In genomic region chr1:118914379-118915161, GRCh38 we compare ENCODE assay signal across 1 cellular context.
TF ChIP-seq lines count a peak whose summit lies in the region.

No MANE protein-coding gene starts in this region.

TF ChIP-seq in HepG2, 621 proteins besides CTCF, POLR2A, EP300 and RAD21 (continued from another document and continues in another):
- TF ChIP-seq ZNF652 (CRISPR knock-in tag; IDR thresholded peaks at IDR 0.05; ENCODE audit: borderline replicate concordance, low read depth): no peak
- TF ChIP-seq SIX1 (CRISPR knock-in tag; IDR thresholded peaks at IDR 0.05; ENCODE audit: borderline replicate concordance): no peak
- TF ChIP-seq PLRG1 (conservative IDR thresholded peaks at IDR 0.05): no peak
- TF ChIP-seq, protein P1, sequence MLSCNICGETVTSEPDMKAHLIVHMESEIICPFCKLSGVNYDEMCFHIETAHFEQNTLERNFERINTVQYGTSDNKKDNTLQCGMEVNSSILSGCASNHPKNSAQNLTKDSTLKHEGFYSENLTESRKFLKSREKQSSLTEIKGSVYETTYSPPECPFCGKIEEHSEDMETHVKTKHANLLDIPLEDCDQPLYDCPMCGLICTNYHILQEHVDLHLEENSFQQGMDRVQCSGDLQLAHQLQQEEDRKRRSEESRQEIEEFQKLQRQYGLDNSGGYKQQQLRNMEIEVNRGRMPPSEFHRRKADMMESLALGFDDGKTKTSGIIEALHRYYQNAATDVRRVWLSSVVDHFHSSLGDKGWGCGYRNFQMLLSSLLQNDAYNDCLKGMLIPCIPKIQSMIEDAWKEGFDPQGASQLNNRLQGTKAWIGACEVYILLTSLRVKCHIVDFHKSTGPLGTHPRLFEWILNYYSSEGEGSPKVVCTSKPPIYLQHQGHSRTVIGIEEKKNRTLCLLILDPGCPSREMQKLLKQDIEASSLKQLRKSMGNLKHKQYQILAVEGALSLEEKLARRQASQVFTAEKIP (CRISPR knock-in tag; IDR thresholded peaks at IDR 0.05; ENCODE audit: borderline replicate concordance): no peak
- TF ChIP-seq ZC3H4 (CRISPR knock-in tag; IDR thresholded peaks at IDR 0.05; ENCODE audit: borderline replicate concordance): no peak
- no peak for TF ChIP-seq ZNF761 (CRISPR knock-in tag; conservative IDR thresholded peaks at IDR 0.05)
- TF ChIP-seq HOXA5 (CRISPR knock-in tag; IDR thresholded peaks at IDR 0.05): 0 out of 2 replicates have a peak, but pooled peaks have one; percentile 2
- TF ChIP-seq IKZF4 (CRISPR knock-in tag; IDR thresholded peaks at IDR 0.05; ENCODE audit: borderline replicate concordance, low read depth, not compliant biosample characterization): no peak
- no peak for TF ChIP-seq CHD2 (IDR thresholded peaks at IDR 0.05; ENCODE audit: low read depth, low read length)
- TF ChIP-seq, protein P2, sequence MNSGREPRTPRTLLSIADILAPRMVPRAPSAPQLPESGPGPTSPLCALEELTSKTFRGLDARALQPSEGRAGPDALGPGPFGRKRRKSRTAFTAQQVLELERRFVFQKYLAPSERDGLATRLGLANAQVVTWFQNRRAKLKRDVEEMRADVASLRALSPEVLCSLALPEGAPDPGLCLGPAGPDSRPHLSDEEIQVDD (CRISPR knock-in tag; IDR thresholded peaks at IDR 0.05; ENCODE audit: borderline replicate concordance): no peak
- TF ChIP-seq ZFY (CRISPR knock-in tag; IDR thresholded peaks at IDR 0.05): no peak
- TF ChIP-seq ZBTB20 (CRISPR knock-in tag; IDR thresholded peaks at IDR 0.05; ENCODE audit: borderline replicate concordance, low read depth): peak; percentile 50; the same call in 1 of the 2 replicates
- no peak for TF ChIP-seq ELF1 (CRISPR knock-in tag; IDR thresholded peaks at IDR 0.05)
- no peak for TF ChIP-seq ZNF20 (CRISPR knock-in tag; IDR thresholded peaks at IDR 0.05)
- no peak for TF ChIP-seq LCORL (IDR thresholded peaks at IDR 0.05)
- TF ChIP-seq LCORL (CRISPR knock-in tag; IDR thresholded peaks at IDR 0.05): no peak; the same call in 1 of the 2 replicates
- TF ChIP-seq, protein P3, sequence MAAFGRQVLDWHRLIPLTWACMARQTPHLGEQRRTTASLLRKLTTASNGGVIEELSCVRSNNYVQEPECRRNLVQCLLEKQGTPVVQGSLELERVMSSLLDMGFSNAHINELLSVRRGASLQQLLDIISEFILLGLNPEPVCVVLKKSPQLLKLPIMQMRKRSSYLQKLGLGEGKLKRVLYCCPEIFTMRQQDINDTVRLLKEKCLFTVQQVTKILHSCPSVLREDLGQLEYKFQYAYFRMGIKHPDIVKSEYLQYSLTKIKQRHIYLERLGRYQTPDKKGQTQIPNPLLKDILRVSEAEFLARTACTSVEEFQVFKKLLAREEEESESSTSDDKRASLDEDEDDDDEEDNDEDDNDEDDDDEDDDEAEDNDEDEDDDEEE (CRISPR knock-in tag; IDR thresholded peaks at IDR 0.05): no peak
- TF ChIP-seq KDM6A (CRISPR knock-in tag; IDR thresholded peaks at IDR 0.05; ENCODE audit: low read depth): 0 out of 2 replicates have a peak, but pooled peaks have one; percentile 20
- TF ChIP-seq U2AF1 (optimal IDR thresholded peaks at IDR 0.05; ENCODE audit: low read depth, low read length): no peak
- TF ChIP-seq HMGA1 (CRISPR knock-in tag; conservative IDR thresholded peaks at IDR 0.05): no peak
- no peak for TF ChIP-seq ZNF75D (CRISPR knock-in tag; IDR thresholded peaks at IDR 0.05; ENCODE audit: borderline replicate concordance)
- TF ChIP-seq RORA (CRISPR knock-in tag; IDR thresholded peaks at IDR 0.05): no peak
- TF ChIP-seq, protein P4, sequence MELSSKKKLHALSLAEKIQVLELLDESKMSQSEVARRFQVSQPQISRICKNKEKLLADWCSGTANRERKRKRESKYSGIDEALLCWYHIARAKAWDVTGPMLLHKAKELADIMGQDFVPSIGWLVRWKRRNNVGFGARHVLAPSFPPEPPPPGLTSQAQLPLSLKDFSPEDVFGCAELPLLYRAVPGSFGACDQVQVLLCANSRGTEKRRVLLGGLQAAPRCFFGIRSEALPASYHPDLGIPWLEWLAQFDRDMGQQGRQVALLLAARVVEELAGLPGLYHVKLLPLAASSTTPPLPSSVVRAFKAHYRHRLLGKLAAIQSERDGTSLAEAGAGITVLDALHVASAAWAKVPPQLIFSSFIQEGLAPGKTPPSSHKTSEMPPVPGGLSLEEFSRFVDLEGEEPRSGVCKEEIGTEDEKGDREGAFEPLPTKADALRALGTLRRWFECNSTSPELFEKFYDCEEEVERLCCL (CRISPR knock-in tag; IDR thresholded peaks at IDR 0.05; ENCODE audit: borderline replicate concordance): no peak
- TF ChIP-seq, protein P5, sequence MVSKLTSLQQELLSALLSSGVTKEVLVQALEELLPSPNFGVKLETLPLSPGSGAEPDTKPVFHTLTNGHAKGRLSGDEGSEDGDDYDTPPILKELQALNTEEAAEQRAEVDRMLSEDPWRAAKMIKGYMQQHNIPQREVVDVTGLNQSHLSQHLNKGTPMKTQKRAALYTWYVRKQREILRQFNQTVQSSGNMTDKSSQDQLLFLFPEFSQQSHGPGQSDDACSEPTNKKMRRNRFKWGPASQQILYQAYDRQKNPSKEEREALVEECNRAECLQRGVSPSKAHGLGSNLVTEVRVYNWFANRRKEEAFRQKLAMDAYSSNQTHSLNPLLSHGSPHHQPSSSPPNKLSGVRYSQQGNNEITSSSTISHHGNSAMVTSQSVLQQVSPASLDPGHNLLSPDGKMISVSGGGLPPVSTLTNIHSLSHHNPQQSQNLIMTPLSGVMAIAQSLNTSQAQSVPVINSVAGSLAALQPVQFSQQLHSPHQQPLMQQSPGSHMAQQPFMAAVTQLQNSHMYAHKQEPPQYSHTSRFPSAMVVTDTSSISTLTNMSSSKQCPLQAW (CRISPR knock-in tag; IDR thresholded peaks at IDR 0.05): peak; percentile 89
- TF ChIP-seq DR1 (CRISPR knock-in tag; IDR thresholded peaks at IDR 0.05): no peak
- TF ChIP-seq, protein P6, sequence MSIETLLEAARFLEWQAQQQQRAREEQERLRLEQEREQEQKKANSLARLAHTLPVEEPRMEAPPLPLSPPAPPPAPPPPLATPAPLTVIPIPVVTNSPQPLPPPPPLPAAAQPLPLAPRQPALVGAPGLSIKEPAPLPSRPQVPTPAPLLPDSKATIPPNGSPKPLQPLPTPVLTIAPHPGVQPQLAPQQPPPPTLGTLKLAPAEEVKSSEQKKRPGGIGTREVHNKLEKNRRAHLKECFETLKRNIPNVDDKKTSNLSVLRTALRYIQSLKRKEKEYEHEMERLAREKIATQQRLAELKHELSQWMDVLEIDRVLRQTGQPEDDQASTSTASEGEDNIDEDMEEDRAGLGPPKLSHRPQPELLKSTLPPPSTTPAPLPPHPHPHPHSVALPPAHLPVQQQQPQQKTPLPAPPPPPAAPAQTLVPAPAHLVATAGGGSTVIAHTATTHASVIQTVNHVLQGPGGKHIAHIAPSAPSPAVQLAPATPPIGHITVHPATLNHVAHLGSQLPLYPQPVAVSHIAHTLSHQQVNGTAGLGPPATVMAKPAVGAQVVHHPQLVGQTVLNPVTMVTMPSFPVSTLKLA (IDR thresholded peaks at IDR 0.05): no peak
- no peak for TF ChIP-seq ZNF205 (CRISPR knock-in tag; IDR thresholded peaks at IDR 0.05)
- TF ChIP-seq E2F1 (CRISPR knock-in tag; IDR thresholded peaks at IDR 0.05): no peak
- no peak for TF ChIP-seq ZNF224 (CRISPR knock-in tag; IDR thresholded peaks at IDR 0.05)
- TF ChIP-seq RNF2 (conservative IDR thresholded peaks at IDR 0.05; ENCODE audit: low read depth): no peak
- TF ChIP-seq SKI (IDR thresholded peaks at IDR 0.05; ENCODE audit: partially characterized antibody): peak; percentile 65
- no peak for TF ChIP-seq NFYB (CRISPR knock-in tag; IDR thresholded peaks at IDR 0.05)
- TF ChIP-seq ZNF777 (CRISPR knock-in tag; IDR thresholded peaks at IDR 0.05): no peak
- TF ChIP-seq PBX3 (CRISPR knock-in tag; IDR thresholded peaks at IDR 0.05; ENCODE audit: borderline replicate concordance): no peak
- TF ChIP-seq CENPX (CRISPR knock-in tag; IDR thresholded peaks at IDR 0.05): no peak
- no peak for TF ChIP-seq KDM5B (CRISPR knock-in tag; IDR thresholded peaks at IDR 0.05; ENCODE audit: borderline replicate concordance)
- TF ChIP-seq, protein P7, sequence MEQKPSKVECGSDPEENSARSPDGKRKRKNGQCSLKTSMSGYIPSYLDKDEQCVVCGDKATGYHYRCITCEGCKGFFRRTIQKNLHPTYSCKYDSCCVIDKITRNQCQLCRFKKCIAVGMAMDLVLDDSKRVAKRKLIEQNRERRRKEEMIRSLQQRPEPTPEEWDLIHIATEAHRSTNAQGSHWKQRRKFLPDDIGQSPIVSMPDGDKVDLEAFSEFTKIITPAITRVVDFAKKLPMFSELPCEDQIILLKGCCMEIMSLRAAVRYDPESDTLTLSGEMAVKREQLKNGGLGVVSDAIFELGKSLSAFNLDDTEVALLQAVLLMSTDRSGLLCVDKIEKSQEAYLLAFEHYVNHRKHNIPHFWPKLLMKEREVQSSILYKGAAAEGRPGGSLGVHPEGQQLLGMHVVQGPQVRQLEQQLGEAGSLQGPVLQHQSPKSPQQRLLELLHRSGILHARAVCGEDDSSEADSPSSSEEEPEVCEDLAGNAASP (CRISPR knock-in tag; IDR thresholded peaks at IDR 0.05; ENCODE audit: borderline replicate concordance): peak; percentile 19; the same call in 1 of the 2 replicates
- no peak for TF ChIP-seq ZMYM3 (CRISPR knock-in tag; IDR thresholded peaks at IDR 0.05)
- TF ChIP-seq ATAD3A (CRISPR knock-in tag; IDR thresholded peaks at IDR 0.05): no peak
- no peak for TF ChIP-seq ZFX (CRISPR knock-in tag; IDR thresholded peaks at IDR 0.05; ENCODE audit: low read depth)
- no peak for TF ChIP-seq JUND (CRISPR knock-in tag; IDR thresholded peaks at IDR 0.05)
- TF ChIP-seq ZBTB3 (CRISPR knock-in tag; IDR thresholded peaks at IDR 0.05; ENCODE audit: borderline replicate concordance, low read depth): 0 out of 2 replicates have a peak, but pooled peaks have one; percentile 26
- TF ChIP-seq ZNF781 (CRISPR knock-in tag; IDR thresholded peaks at IDR 0.05; ENCODE audit: borderline replicate concordance, not compliant biosample characterization): no peak
- no peak for TF ChIP-seq RARG (CRISPR knock-in tag; IDR thresholded peaks at IDR 0.05; ENCODE audit: low read depth)
- TF ChIP-seq PREB (CRISPR knock-in tag; IDR thresholded peaks at IDR 0.05): no peak
- no peak for TF ChIP-seq RBM22 (optimal IDR thresholded peaks at IDR 0.05; ENCODE audit: low read length)
- TF ChIP-seq, protein P8, sequence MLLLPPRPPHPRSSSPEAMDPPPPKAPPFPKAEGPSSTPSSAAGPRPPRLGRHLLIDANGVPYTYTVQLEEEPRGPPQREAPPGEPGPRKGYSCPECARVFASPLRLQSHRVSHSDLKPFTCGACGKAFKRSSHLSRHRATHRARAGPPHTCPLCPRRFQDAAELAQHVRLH (CRISPR knock-in tag; IDR thresholded peaks at IDR 0.05; ENCODE audit: borderline replicate concordance, low read depth): no peak
- no peak for TF ChIP-seq PRPF4 (IDR thresholded peaks at IDR 0.05; ENCODE audit: low read depth, low read length, poor library complexity, severe bottlenecking)
- no peak for TF ChIP-seq MED8 (CRISPR knock-in tag; IDR thresholded peaks at IDR 0.05; ENCODE audit: insufficient replicate concordance)
- TF ChIP-seq HNF1A (IDR thresholded peaks at IDR 0.05; ENCODE audit: low read depth): peak; percentile 96
- TF ChIP-seq HNF1A (CRISPR knock-in tag; IDR thresholded peaks at IDR 0.05; ENCODE audit: borderline replicate concordance): peak; percentile 96
- no peak for TF ChIP-seq ZNF101 (CRISPR knock-in tag; IDR thresholded peaks at IDR 0.05; ENCODE audit: borderline replicate concordance, low read depth)
